24 cellular contexts compared by ENCODE assay signal in genomic region chr3:22209578-22209977, GRCh38.
"Had no signal": no experiment of that assay in that cellular context is flagged by ENCODE, and none has a peak within 500 bp of the region (broad histone marks: within the 10 kb centered on the region; RNA-seq: fewer than 3 reads in every experiment).

No MANE protein-coding gene starts in this region.

- H3K79me2 ChIP-seq: hepatocyte had no signal

- H3K4me1 ChIP-seq: esophagus muscularis mucosa, foreskin keratinocyte, gastroesophageal sphincter, heart left ventricle, lower lobe of right lung had no signal

- FAIRE-seq: colon, endothelial cell of umbilical vein, frontal cortex, kidney had no signal

- H3K9me3 ChIP-seq: esophagus muscularis mucosa, gastroesophageal sphincter, heart left ventricle, lower lobe of right lung had no signal

- DNase-seq: dermis blood vessel endothelial cell; dorsolateral prefrontal cortex; effector CD4-positive, alpha-beta T cell; effector memory CD4-positive, alpha-beta T cell; foreskin keratinocyte; heart left ventricle; hypothalamus; immature natural killer cell; islet precursor cell; kidney; kidney glomerular epithelial cell; left colon; left ventricle myocardium superior; lower lobe of right lung; mesendoderm; midbrain had no signal

- H3K4me2 ChIP-seq: hepatocyte had no signal

- ATAC-seq: foreskin keratinocyte, gastroesophageal sphincter, heart left ventricle, left colon, left lobe of liver, left ventricle myocardium superior, lower lobe of right lung had no signal

- H3K27me3 ChIP-seq: dorsolateral prefrontal cortex, esophagus muscularis mucosa, foreskin keratinocyte, gastroesophageal sphincter, heart left ventricle, hepatocyte had no signal

- H3K27ac ChIP-seq: coronary artery, dorsolateral prefrontal cortex, esophagus muscularis mucosa, foreskin keratinocyte, gastroesophageal sphincter, heart left ventricle, hepatocyte, lower lobe of right lung had no signal

- H2AFZ ChIP-seq: hepatocyte had no signal

- H3K4me3 ChIP-seq: coronary artery, dorsolateral prefrontal cortex, esophagus muscularis mucosa, gastroesophageal sphincter, heart left ventricle, hepatocyte, lower lobe of right lung had no signal

- H3K36me3 ChIP-seq: esophagus muscularis mucosa, gastroesophageal sphincter, heart left ventricle, lower lobe of right lung had no signal
